In genomic region chr7:101916876-101917275, GRCh38 we compare ENCODE assay signal across 25 cellular contexts.
"Had no signal": no experiment of that assay in that cellular context is flagged by ENCODE, and none has a peak within 500 bp of the region (broad histone marks: within the 10 kb centered on the region; RNA-seq: fewer than 3 reads in every experiment).

No MANE protein-coding gene starts in this region.

- H3K27ac ChIP-seq: esophagus squamous epithelium, tibial artery, WERI-Rb-1 had no signal

- FAIRE-seq: astrocyte, bronchial epithelial cell, TTC549 had no signal

- H3K27me3 ChIP-seq: esophagus squamous epithelium, gastrocnemius medialis, tibial artery had no signal

- H3K9me3 Mint-ChIP-seq: activated naive CD4-positive, alpha-beta T cell treated with anti-CD3 and anti-CD28 coated beads, Interleukin-2, amount 50 U/mL, for 24 hours; endodermal cell; stimulated activated naive CD8-positive, alpha-beta T cell treated with anti-CD3 and anti-CD28 coated beads, Interleukin-15, Interleukin-2, amounts not matched to agents 100 ng/mL and 50 ng/mL, for 24 hours had no signal

- H3K27me3 Mint-ChIP-seq: activated naive CD4-positive, alpha-beta T cell treated with anti-CD3 and anti-CD28 coated beads, Interleukin-2, amount 50 U/mL, for 24 hours; stimulated activated naive CD8-positive, alpha-beta T cell treated with anti-CD3 and anti-CD28 coated beads, Interleukin-15, Interleukin-2, amounts not matched to agents 100 ng/mL and 50 ng/mL, for 24 hours had no signal

- H3K27ac Mint-ChIP-seq: activated CD8-positive, alpha-beta T cell treated with anti-CD3 and anti-CD28 coated beads, Interleukin-2, amount 10 ng/mL, durations not matched to agents 7 days and 5 days; activated naive CD4-positive, alpha-beta T cell treated with anti-CD3 and anti-CD28 coated beads, Interleukin-2, amount 50 U/mL, for 24 hours; stimulated activated naive CD8-positive, alpha-beta T cell treated with anti-CD3 and anti-CD28 coated beads, Interleukin-15, Interleukin-2, amounts not matched to agents 100 ng/mL and 50 ng/mL, for 24 hours had no signal

- DNase-seq: activated CD4-positive, alpha-beta T cell treated with anti-CD3 and anti-CD28 coated beads for 1 hour; activated CD4-positive, alpha-beta T cell treated with anti-CD3 and anti-CD28 coated beads, Interleukin-2, amount 50 U/mL, for 1 hour; activated CD8-positive, alpha-beta T cell treated with anti-CD3 and anti-CD28 coated beads, Interleukin-2, amount 10 ng/mL, durations not matched to agents 7 days and 5 days; activated gamma-delta T cell treated with Interleukin-2 at 50 U/mL for 16 hours; cerebellar nuclear complex; cortex of kidney; endodermal cell; esophagus squamous epithelium; head of caudate nucleus; hypothalamus; left cardiac atrium; mesendoderm; mucosa of descending colon; occipital lobe; stimulated activated CD4-positive, alpha-beta T cell treated with anti-CD3 and anti-CD28 coated beads, Interleukin-1b, Interleukin-23, amount 100 ng/mL, for 48 hours; substantia nigra; T-helper 1 cell; WERI-Rb-1 had no signal

- H3K4me3 Mint-ChIP-seq: activated CD8-positive, alpha-beta T cell treated with anti-CD3 and anti-CD28 coated beads, Interleukin-2, amount 10 ng/mL, durations not matched to agents 7 days and 5 days; activated naive CD4-positive, alpha-beta T cell treated with anti-CD3 and anti-CD28 coated beads, Interleukin-2, amount 50 U/mL, for 24 hours; endodermal cell; stimulated activated naive CD8-positive, alpha-beta T cell treated with anti-CD3 and anti-CD28 coated beads, Interleukin-15, Interleukin-2, amounts not matched to agents 100 ng/mL and 50 ng/mL, for 24 hours had no signal

- H3K9me3 ChIP-seq: esophagus squamous epithelium, gastrocnemius medialis, mucosa of descending colon, tibial artery had no signal

- ATAC-seq: activated CD8-positive, alpha-beta T cell treated with anti-CD3 and anti-CD28 coated beads, Interleukin-2, amount 10 ng/mL, durations not matched to agents 7 days and 5 days; gastrocnemius medialis; left cardiac atrium; mucosa of descending colon had no signal

- H3K4me3 ChIP-seq: esophagus squamous epithelium, gastrocnemius medialis, mucosa of descending colon, tibial artery had no signal
